9 cellular contexts compared by ENCODE assay signal in genomic region chr3:32237670-32238026, GRCh38. TPM values are rescaled to one million over a fixed set of nuclear protein-coding genes. Genes with fewer than 3 reads are reported as not detected.
DNase-seq lines count a peak whose midpoint lies in the region; ATAC-seq, FAIRE-seq and TF ChIP-seq lines count a peak whose summit lies in the region.
"Had no signal": no experiment of that assay in that cellular context is flagged by ENCODE, and none has a peak within 500 bp of the region (broad histone marks: within the 10 kb centered on the region; RNA-seq: fewer than 3 reads in every experiment).

No MANE protein-coding gene starts in this region.

- FAIRE-seq in A549 (lab: Jason Lieb, UNC): no peak

- peaks cover 9 to 11% of the 10 kb centered on the region in 2 donors for H3K4me1 Mint-ChIP-seq in natural killer cell treated with Interleukin-12 subunit alpha and Interleukin-12 subunit beta and Interleukin-15 and Interleukin-18, amount 100 ng/mL, for 72 hours (ENCODE audit: low read depth in 2 of 2)

- peaks cover 16 to 17% of the 10 kb centered on the region in 2 donors for H3K27me3 Mint-ChIP-seq in natural killer cell treated with Interleukin-12 subunit alpha and Interleukin-12 subunit beta and Interleukin-15 and Interleukin-18, amount 100 ng/mL, for 72 hours

- ATAC-seq in A549 (no peak), HG02884 (IDR thresholded peaks at IDR 0.05; ENCODE audit: unreplicated experiment) (no peak), HG02763 (IDR thresholded peaks at IDR 0.05; ENCODE audit: unreplicated experiment) (no peak)
- ATAC-seq in natural killer cell treated with Interleukin-12 subunit alpha and Interleukin-12 subunit beta and Interleukin-15 and Interleukin-18, amount 100 ng/mL, for 72 hours: no peak

- POLR2A ChIA-PET in A549 (lab: Yijun Ruan, JAX): interaction anchor here (0.5 kb wide), 1 partner anchor 11 kb away, joined by 4 read pairs; no protein-coding TSS in a partner anchor

- DNase-seq in A549 (ENCODE audit: low read depth in 1 of 2, low spot score in 1 of 2) (no peak), NT2/D1 (ENCODE audit: low read depth, low spot score) (no peak), OCI-M1 (lab: John Stamatoyannopoulos, UW) (no peak), NCI-H2196 treated with DMSO at 0.1 percent for 48 hours (lab: John Stamatoyannopoulos, UW; ENCODE audit: unreplicated experiment) (no peak)
- no peak for DNase-seq in effector memory CD4-positive, alpha-beta T cell
- no peak for DNase-seq in natural killer cell treated with Interleukin-12 subunit alpha and Interleukin-12 subunit beta and Interleukin-15 and Interleukin-18, amount 100 ng/mL, for 72 hours (ENCODE audit: low spot score)
- DNase-seq: Karpas-422 had no signal

- peak overlapping the region; percentile 62 for H3K9ac ChIP-seq in NT2/D1 (ENCODE audit: insufficient read length, low read depth)

- H3K36me3 Mint-ChIP-seq in natural killer cell treated with Interleukin-12 subunit alpha and Interleukin-12 subunit beta and Interleukin-15 and Interleukin-18, amount 100 ng/mL, for 72 hours: no peaks in the 10 kb centered on the region

- CTCF ChIA-PET in A549 (lab: Yijun Ruan, JAX): no interaction called here

- TF ChIP-seq POLR2A in A549 (IDR thresholded peaks at IDR 0.05; ENCODE audit: low read length): no peak

- H3K9me3 ChIP-seq in A549 (peaks cover 5% of the 10 kb centered on the region; the same call in 1 of the 3 replicates), NT2/D1 (ENCODE audit: insufficient read depth, low read length) (peaks cover 16% of the 10 kb centered on the region)
- H3K9me3 ChIP-seq in effector memory CD4-positive, alpha-beta T cell (ENCODE audit: control insufficient read depth, low read length): no peaks in the 10 kb centered on the region

- H3K36me3 ChIP-seq in NT2/D1 (ENCODE audit: insufficient read depth, insufficient read length, low read length): no peaks in the 10 kb centered on the region
- H3K36me3 ChIP-seq in effector memory CD4-positive, alpha-beta T cell (ENCODE audit: control insufficient read depth, insufficient read depth, low read length): no peaks in the 10 kb centered on the region

- H3K27ac Mint-ChIP-seq in natural killer cell treated with Interleukin-12 subunit alpha and Interleukin-12 subunit beta and Interleukin-15 and Interleukin-18, amount 100 ng/mL, for 72 hours: no peak overlapping the region

- peaks cover 11% of the 10 kb centered on the region for H3K4me1 ChIP-seq in A549
- H3K4me1 ChIP-seq in NT2/D1 (ENCODE audit: insufficient read depth, insufficient read length): peaks cover 7% of the 10 kb centered on the region
- peaks cover 10% of the 10 kb centered on the region for H3K4me1 ChIP-seq in effector memory CD4-positive, alpha-beta T cell (ENCODE audit: control insufficient read depth, insufficient read depth, low read length, poor library complexity, severe bottlenecking)

- H3K27ac ChIP-seq in A549: peak overlapping the region; percentile 83 to 88; a peak in 4 of 6 replicates
- H3K27ac ChIP-seq in effector memory CD4-positive, alpha-beta T cell (ENCODE audit: insufficient read depth, low read length, poor library complexity, severe bottlenecking): no peak overlapping the region

- no peak for TF ChIP-seq EP300 in A549 (IDR thresholded peaks at IDR 0.05)

- TF ChIP-seq RAD21 in A549 (conservative IDR thresholded peaks at IDR 0.05 in 1 of 2, IDR thresholded peaks at IDR 0.05 in 1 of 2): no peak

- WGBS in A549 (ENCODE audit: missing lambda C conversion rate): 62% methylated on average over 13 of the region's 13 CpGs

- TF ChIP-seq CTCF in A549 (IDR thresholded peaks at IDR 0.05): no peak

- H3K4me3 Mint-ChIP-seq in natural killer cell treated with Interleukin-12 subunit alpha and Interleukin-12 subunit beta and Interleukin-15 and Interleukin-18, amount 100 ng/mL, for 72 hours: peak overlapping the region; percentile 52

- H3K4me2 ChIP-seq in A549: peak overlapping the region; percentile 90

- H3K9me3 Mint-ChIP-seq in natural killer cell treated with Interleukin-12 subunit alpha and Interleukin-12 subunit beta and Interleukin-15 and Interleukin-18, amount 100 ng/mL, for 72 hours: no peaks in the 10 kb centered on the region

- H3K27me3 ChIP-seq in NT2/D1 (ENCODE audit: insufficient read depth, insufficient read length): peaks cover 38% of the 10 kb centered on the region
- no peaks in the 10 kb centered on the region for H3K27me3 ChIP-seq in effector memory CD4-positive, alpha-beta T cell (replicated peaks; ENCODE audit: control insufficient read depth, insufficient read depth, low read length, poor library complexity, severe bottlenecking)

- H3K4me3 ChIP-seq in A549 (peak overlapping the region; percentile 96), NT2/D1 (ENCODE audit: insufficient read length, low read depth) (peak overlapping the region; percentile 54)
- H3K4me3 ChIP-seq in effector memory CD4-positive, alpha-beta T cell (ENCODE audit: insufficient read depth, low read depth, low read length, poor library complexity, severe bottlenecking): peak overlapping the region; percentile 97

TF ChIP-seq in A549, 52 proteins besides CTCF, POLR2A, EP300 and RAD21:
- TF ChIP-seq ZC3H11A (IDR thresholded peaks at IDR 0.05) (no peak), RFX5 (IDR thresholded peaks at IDR 0.05) (no peak), NFE2L2 (conservative IDR thresholded peaks at IDR 0.05; ENCODE audit: low read length) (no peak), BHLHE40 (IDR thresholded peaks at IDR 0.05; ENCODE audit: low read depth, low read length) (no peak), GATA3 (IDR thresholded peaks at IDR 0.05; ENCODE audit: borderline replicate concordance) (no peak), ZNF302 (CRISPR knock-in tag; IDR thresholded peaks at IDR 0.05) (no peak), EHF (CRISPR knock-in tag; IDR thresholded peaks at IDR 0.05) (no peak), JUNB (IDR thresholded peaks at IDR 0.05) (no peak), FOSB (CRISPR knock-in tag; IDR thresholded peaks at IDR 0.05) (no peak), SREBF2 (IDR thresholded peaks at IDR 0.05) (no peak), PHF8 (IDR thresholded peaks at IDR 0.05; ENCODE audit: borderline replicate concordance, low read depth) (no peak), HOXB13 (CRISPR knock-in tag; IDR thresholded peaks at IDR 0.05; ENCODE audit: low read depth) (no peak), CHD2 (IDR thresholded peaks at IDR 0.05; ENCODE audit: low read length, partially characterized antibody) (no peak)
- TF ChIP-seq, protein P1, sequence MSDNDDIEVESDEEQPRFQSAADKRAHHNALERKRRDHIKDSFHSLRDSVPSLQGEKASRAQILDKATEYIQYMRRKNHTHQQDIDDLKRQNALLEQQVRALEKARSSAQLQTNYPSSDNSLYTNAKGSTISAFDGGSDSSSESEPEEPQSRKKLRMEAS (IDR thresholded peaks at IDR 0.05): no peak
- TF ChIP-seq, protein P2, sequence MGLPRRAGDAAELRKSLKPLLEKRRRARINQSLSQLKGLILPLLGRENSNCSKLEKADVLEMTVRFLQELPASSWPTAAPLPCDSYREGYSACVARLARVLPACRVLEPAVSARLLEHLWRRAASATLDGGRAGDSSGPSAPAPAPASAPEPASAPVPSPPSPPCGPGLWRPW (IDR thresholded peaks at IDR 0.05): no peak
- TF ChIP-seq, protein P3, sequence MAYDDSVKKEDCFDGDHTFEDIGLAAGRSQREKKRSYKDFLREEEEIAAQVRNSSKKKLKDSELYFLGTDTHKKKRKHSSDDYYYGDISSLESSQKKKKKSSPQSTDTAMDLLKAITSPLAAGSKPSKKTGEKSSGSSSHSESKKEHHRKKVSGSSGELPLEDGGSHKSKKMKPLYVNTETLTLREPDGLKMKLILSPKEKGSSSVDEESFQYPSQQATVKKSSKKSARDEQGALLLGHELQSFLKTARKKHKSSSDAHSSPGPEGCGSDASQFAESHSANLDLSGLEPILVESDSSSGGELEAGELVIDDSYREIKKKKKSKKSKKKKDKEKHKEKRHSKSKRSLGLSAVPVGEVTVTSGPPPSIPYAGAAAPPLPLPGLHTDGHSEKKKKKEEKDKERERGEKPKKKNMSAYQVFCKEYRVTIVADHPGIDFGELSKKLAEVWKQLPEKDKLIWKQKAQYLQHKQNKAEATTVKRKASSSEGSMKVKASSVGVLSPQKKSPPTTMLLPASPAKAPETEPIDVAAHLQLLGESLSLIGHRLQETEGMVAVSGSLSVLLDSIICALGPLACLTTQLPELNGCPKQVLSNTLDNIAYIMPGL (CRISPR knock-in tag; IDR thresholded peaks at IDR 0.05; ENCODE audit: borderline replicate concordance): no peak

RNA-seq across cellular contexts. Expression of gene CMTM8, which starts 0.8 kb away (rescaled TPM):
- polyA plus RNA-seq in A549 (2011; rRNA removed): 15.6 and 16.1 TPM in 2 replicates
- 17.9 and 24.0 TPM in 2 replicates for polyA plus RNA-seq in A549 (2012; cell fraction: cytosol; rRNA removed)
- polyA plus RNA-seq in A549 (2012; cell fraction: nucleus; rRNA removed): 12.0 and 14.2 TPM in 2 replicates
- polyA plus RNA-seq in A549 (2017; fragmentation: RNase III; extraction: RNeasy Plus Mini Kit Qiagen cat#74134 plus additional on column Dnase treatment): 8.2 to 9.0 TPM (median 8.4 TPM) in 3 replicates
- polyA minus RNA-seq in A549 (2011; rRNA and poly(A)+ RNA removed): 6.8 and 9.6 TPM in 2 replicates
- total RNA-seq in natural killer cell treated with Interleukin-12 subunit alpha and Interleukin-12 subunit beta and Interleukin-15 and Interleukin-18, amount 100 ng/mL, for 72 hours: under 1 TPM; 0.36 to 0.48 TPM
